13 cellular contexts compared by ENCODE assay signal in the genomic region with DNA sequence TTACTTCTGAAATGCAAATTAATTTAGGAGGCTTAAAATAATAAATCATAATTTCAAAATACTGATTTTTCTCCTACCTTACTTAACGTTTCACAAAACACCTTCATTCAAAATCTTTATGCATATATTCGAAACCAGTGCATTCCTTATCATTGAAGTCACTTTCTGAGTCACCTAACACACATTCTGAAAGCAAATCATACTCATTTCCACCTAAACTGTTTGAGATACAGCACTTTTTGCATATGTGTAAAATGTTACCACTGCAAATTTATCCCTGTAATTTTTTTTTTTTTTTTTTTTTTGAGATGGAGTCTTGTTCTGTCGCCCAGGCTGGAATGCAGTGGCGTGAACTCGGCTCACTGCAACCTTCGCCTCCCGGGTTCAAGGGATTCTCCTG. TPM values are rescaled to one million over a fixed set of nuclear protein-coding genes. Genes with fewer than 3 reads are reported as not detected.
DNase-seq lines count a peak whose midpoint lies in the region; ATAC-seq, FAIRE-seq and TF ChIP-seq lines count a peak whose summit lies in the region.
"Had no signal": no experiment of that assay in that cellular context is flagged by ENCODE, and none has a peak within 500 bp of the region (broad histone marks: within the 10 kb centered on the region; RNA-seq: fewer than 3 reads in every experiment).

No MANE protein-coding gene starts in this region.

- H3K36me3 Mint-ChIP-seq in progenitor cell of endocrine pancreas (ENCODE audit: insufficient read depth), result peaks cover 19% of the 10 kb centered on the region

- TF ChIP-seq POLR2A in GM12878 (IDR thresholded peaks at IDR 0.05; ENCODE audit: low read depth, low read length), result no peak

- no peak overlapping the region for H3K4me3 ChIP-seq in GM12878
- H3K4me3 ChIP-seq in retinal pigment epithelial cell (ENCODE audit: low read length), result no peak overlapping the region
- H3K4me3 ChIP-seq: cardiac muscle cell, mucosa of descending colon had no signal

- 30% methylated on average over 7 of the region's 7 CpGs for WGBS in GM12878 (ENCODE audit: insufficient coverage, insufficient replicate concordance, low lambda C conversion rate, missing lambda C conversion rate)

- H3K79me2 ChIP-seq in GM12878 (ENCODE audit: control insufficient read depth, insufficient read depth, low read length), result peaks cover 5% of the 10 kb centered on the region

- no peak overlapping the region for H3K27ac Mint-ChIP-seq in progenitor cell of endocrine pancreas

- DNase-seq in activated CD4-positive, CD25-positive, alpha-beta regulatory T cell treated with anti-CD3 and anti-CD28 coated beads, Interleukin-2, amount 50 U/mL, for 72 hours, result no peak
- DNase-seq in HPDE6-E6E7 (ENCODE audit: extremely low spot score), result peak; percentile 37
- no peak for DNase-seq in GM12878 (ENCODE audit: low read depth, low spot score)
- peak; percentile 20 for DNase-seq in retinal pigment epithelial cell (ENCODE audit: low read depth)
- DNase-seq in progenitor cell of endocrine pancreas (ENCODE audit: low spot score, unreplicated experiment), result no peak
- no peak for DNase-seq in NCI-H446 (lab: John Stamatoyannopoulos, UW)
- no peak for DNase-seq in inferior parietal cortex (ENCODE audit: extremely low spot score)
- DNase-seq: activated CD8-positive, alpha-beta memory T cell treated with anti-CD3 and anti-CD28 coated beads for 24 hours; mucosa of descending colon; NCI-H2171 treated with DMSO at 0.1 percent for 48 hours had no signal

- RAD21 ChIA-PET in GM12878 (lab: Charles Lee; ENCODE audit: unreplicated experiment), result interaction anchor here (1.0 kb wide), 1 partner anchor 13 kb away, joined by 3 read pairs; no protein-coding TSS in a partner anchor

- peak; percentile 75 to 82 for ATAC-seq in activated CD4-positive, CD25-positive, alpha-beta regulatory T cell treated with anti-CD3 and anti-CD28 coated beads, Interleukin-2, amount 50 U/mL, for 24 hours
- ATAC-seq in GM12878, result peak; percentile 53; the same call in 2 of the 3 replicates
- ATAC-seq: mucosa of descending colon had no signal

- H3K27me3 ChIP-seq in GM12878 (replicated peaks in 1 of 2; ENCODE audit: control insufficient read depth in 2 of 2, insufficient read depth in 2 of 2, low read length in 1 of 2), result no peaks in the 10 kb centered on the region
- H3K27me3 ChIP-seq: cardiac muscle cell had no signal

- peaks cover 0 to 9% of the 10 kb centered on the region in 2 experiments; a peak in 3 of 4 replicates for H3K36me3 ChIP-seq in GM12878 (ENCODE audit: control insufficient read depth in 2 of 2, insufficient read depth in 2 of 2, low read length in 1 of 2)

- CTCF ChIA-PET in GM12878 (lab: Yijun Ruan, JAX), result no interaction called here

- no peak for TF ChIP-seq RAD21 in GM12878 (IDR thresholded peaks at IDR 0.05; ENCODE audit: insufficient read depth, low read depth, low read length)

- no peak for TF ChIP-seq CTCF in GM12878 (IDR thresholded peaks at IDR 0.05 in 2 of 3, conservative IDR thresholded peaks at IDR 0.05 in 1 of 3; ENCODE audit: control insufficient read depth in 2 of 3, extremely low read depth in 1 of 3, insufficient read depth in 1 of 3, low read depth in 3 of 3, low read length in 3 of 3)
- no peak for TF ChIP-seq CTCF in retinal pigment epithelial cell (conservative IDR thresholded peaks at IDR 0.05; ENCODE audit: low read depth, low read length)
- TF ChIP-seq CTCF in progenitor cell of endocrine pancreas (IDR thresholded peaks at IDR 0.05; ENCODE audit: unreplicated experiment), result no peak

- BruUV-seq in GM12878 (replicated peaks; lab: Mats Ljungman, UMichigan), result no TSS peak

- no peaks in the 10 kb centered on the region for H4K20me1 ChIP-seq in GM12878 (ENCODE audit: control insufficient read depth, insufficient read depth)

- H3K27me3 Mint-ChIP-seq in progenitor cell of endocrine pancreas, result no peaks in the 10 kb centered on the region

- H3K9me3 Mint-ChIP-seq in progenitor cell of endocrine pancreas (ENCODE audit: low read depth), result peaks cover 3% of the 10 kb centered on the region

- SMC1A ChIA-PET in GM12878 (lab: Charles Lee; ENCODE audit: uncharacterized antibody, unreplicated experiment), result no interaction called here

- no peaks in the 10 kb centered on the region for H3K9me3 ChIP-seq in GM12878 (replicated peaks; ENCODE audit: control insufficient read depth, insufficient read depth, low read length)
- H3K9me3 ChIP-seq: mucosa of descending colon had no signal

- FAIRE-seq in GM12878 (lab: Jason Lieb, UNC), result peak; percentile 23

- no peak overlapping the region for H3K4me3 Mint-ChIP-seq in progenitor cell of endocrine pancreas (ENCODE audit: low read depth)

- peaks cover 6% of the 10 kb centered on the region; the same call in 1 of the 2 replicates for H3K4me1 ChIP-seq in GM12878 (ENCODE audit: control insufficient read depth, insufficient read depth, low read length)

- H3K4me2 ChIP-seq in GM12878 (ENCODE audit: control insufficient read depth, insufficient read depth), result peak overlapping the region; percentile 62; the same call in 1 of the 2 replicates

- in situ Hi-C loops in GM12878 (cut with MboI), result no loop called here

- no peak overlapping the region for H3K9ac ChIP-seq in GM12878 (ENCODE audit: control insufficient read depth, insufficient read depth, low read length)

- intact Hi-C loops in GM12878 (cut with micrococcal nuclease; ENCODE audit: unreplicated experiment), result no loop called here

- H3K4me1 Mint-ChIP-seq in progenitor cell of endocrine pancreas (ENCODE audit: low read depth), result no peaks in the 10 kb centered on the region

- H2AFZ ChIP-seq in GM12878 (ENCODE audit: control insufficient read depth, low read depth, low read length), result no peak overlapping the region

- TF ChIP-seq EP300 in GM12878 (IDR thresholded peaks at IDR 0.05; ENCODE audit: borderline replicate concordance in 1 of 2, control insufficient read depth in 1 of 2, low read depth in 2 of 2, low read length in 2 of 2), result peak in 1 of 2 experiments; percentile 21; a peak in 1 of 4 replicates

- POLR2A ChIA-PET in GM12878 (lab: Charles Lee), result no interaction called here

- no peak overlapping the region for H3K27ac ChIP-seq in GM12878 (ENCODE audit: control insufficient read depth, insufficient read depth)
- H3K27ac ChIP-seq: 22Rv1, cardiac muscle cell had no signal

TF ChIP-seq in GM12878, 131 proteins besides CTCF, POLR2A, EP300 and RAD21 (continues in another document):
- TF ChIP-seq IKZF2 (IDR thresholded peaks at IDR 0.05), result peak in 1 of 2 experiments; percentile 34; a peak in 2 of 4 replicates
- TF ChIP-seq NFIC (IDR thresholded peaks at IDR 0.05; ENCODE audit: low read depth, low read length), result peak; percentile 76
- TF ChIP-seq CBX3 (IDR thresholded peaks at IDR 0.05; ENCODE audit: borderline replicate concordance, low read depth), result no peak
- TF ChIP-seq BRCA1 (IDR thresholded peaks at IDR 0.05; ENCODE audit: low read depth, low read length), result no peak
- peak; percentile 55; the same call in 1 of the 2 replicates for TF ChIP-seq RUNX3 (IDR thresholded peaks at IDR 0.05; ENCODE audit: low read length)
- TF ChIP-seq SRF (IDR thresholded peaks at IDR 0.05; ENCODE audit: low read depth in 2 of 2, low read length in 2 of 2), result 0 out of 4 replicates have a peak, but pooled peaks of 1 of the 2 experiments have one; percentile 27
- peak; percentile 89; the same call in 1 of the 2 replicates for TF ChIP-seq IRF4 (IDR thresholded peaks at IDR 0.05; ENCODE audit: low read depth, low read length)

RNA-seq across cellular contexts. Expression of a gene that starts 15.7 kb away (rescaled TPM):
- total RNA-seq in GM12878 (2013; cell fraction: nucleolus; rRNA removed), result 67.3 and 69.4 TPM in 2 replicates
- total RNA-seq in GM12878 (2014; rRNA removed) (18.9 and 21.5 TPM in 2 replicates), GM12878 (2014; rRNA removed; fragmentation: Illumina TruSeq; extraction: Trizol) (26.3 and 28.2 TPM in 2 replicates), GM12878 (2021) (42.0 and 43.0 TPM in 2 replicates), progenitor cell of endocrine pancreas (49.6 and 56.4 TPM in 2 replicates)
- 19.5 TPM for polyA plus RNA-seq in GM12878 (2011; ENCODE audit: low read depth)
- polyA plus RNA-seq in GM12878 (2011; rRNA removed) (17.8 and 24.6 TPM in 2 replicates), GM12878 (2014; fragmentation: Illumina TruSeq; extraction: Trizol) (46.4 and 60.6 TPM in 2 replicates), GM12878 (2014; fragmentation: Nextera tagmentation; extraction: Ambion mirVana) (10 to 100 TPM; 13.9 to 19.7 TPM), GM12878 (2014; rRNA removed) (20.8 and 24.9 TPM in 2 replicates), GM12878 (2016; fragmentation: Nextera tagmentation; extraction: Ambion mirVana) (10 to 100 TPM; 11.4 to 15.4 TPM)
- polyA plus RNA-seq in GM12878 (2011; cell fraction: cytosol; rRNA removed), result 7.8 and 16.4 TPM in 2 replicates
- 15.9 and 18.8 TPM in 2 replicates for polyA plus RNA-seq in GM12878 (2011; cell fraction: nucleus; rRNA removed)
- polyA plus RNA-seq in GM12878 (2012), result 29.4 and 29.8 TPM in 2 replicates
- polyA minus RNA-seq in GM12878 (2011; rRNA and poly(A)+ RNA removed), result 14.6 and 15.8 TPM in 2 replicates
- 5.7 and 11.4 TPM in 2 replicates for polyA minus RNA-seq in GM12878 (2011; cell fraction: cytosol; rRNA and poly(A)+ RNA removed)
- 8.7 and 12.8 TPM in 2 replicates for polyA minus RNA-seq in GM12878 (2011; cell fraction: nucleus; rRNA and poly(A)+ RNA removed)

RNA-seq across cellular contexts. Expression of a gene that starts 46.8 kb away (rescaled TPM):
- 13.5 and 14.6 TPM in 2 replicates for total RNA-seq in GM12878 (2013; cell fraction: nucleolus; rRNA removed)
- 1.6 and 2.1 TPM in 2 replicates for total RNA-seq in GM12878 (2014; rRNA removed)
- 1.8 and 2.0 TPM in 2 replicates for total RNA-seq in GM12878 (2014; rRNA removed; fragmentation: Illumina TruSeq; extraction: Trizol)
- total RNA-seq in GM12878 (2021), result 1.2 and 1.5 TPM in 2 replicates
- polyA plus RNA-seq in GM12878 (2011; ENCODE audit: low read depth), result 1.1 TPM
- 2.1 and 3.2 TPM in 2 replicates for polyA plus RNA-seq in GM12878 (2011; rRNA removed)
- polyA plus RNA-seq in GM12878 (2011; cell fraction: cytosol; rRNA removed), result 1.1 and 1.2 TPM in 2 replicates
- polyA plus RNA-seq in GM12878 (2011; cell fraction: nucleus; rRNA removed), result 6.6 and 7.3 TPM in 2 replicates
- polyA plus RNA-seq in GM12878 (2012), result 0.97 and 1.8 TPM in 2 replicates
- polyA plus RNA-seq in GM12878 (2014; fragmentation: Illumina TruSeq; extraction: Trizol), result 1.5 TPM in 2 replicates
- polyA plus RNA-seq in GM12878 (2014; fragmentation: Nextera tagmentation; extraction: Ambion mirVana), result under 1 TPM; 0.39 to 0.84 TPM
- polyA plus RNA-seq in GM12878 (2014; rRNA removed), result 1.9 and 2.5 TPM in 2 replicates
- under 1 TPM; 0.06 to 0.59 TPM for polyA plus RNA-seq in GM12878 (2016; fragmentation: Nextera tagmentation; extraction: Ambion mirVana)
- polyA minus RNA-seq in GM12878 (2011; rRNA and poly(A)+ RNA removed), result 2.0 and 3.8 TPM in 2 replicates
- not detected in 2 replicates for polyA minus RNA-seq in GM12878 (2011; cell fraction: cytosol; rRNA and poly(A)+ RNA removed)
- polyA minus RNA-seq in GM12878 (2011; cell fraction: nucleus; rRNA and poly(A)+ RNA removed), result 3.3 and 4.3 TPM in 2 replicates
- 4.2 and 5.1 TPM in 2 replicates for total RNA-seq in progenitor cell of endocrine pancreas

Comparison
In these comparisons a context has a peak if more than half of its experiments do, and no peak if none do; other contexts are left out.
1. DNase-seq: peak in HPDE6-E6E7 (single experiment) and retinal pigment epithelial cell (single experiment); none in activated CD4-positive, CD25-positive, alpha-beta regulatory T cell treated with anti-CD3 and anti-CD28 coated beads, Interleukin-2, amount 50 U/mL, for 72 hours (single experiment), GM12878 (single experiment), progenitor cell of endocrine pancreas (single experiment), NCI-H446 (0 of 2) and inferior parietal cortex (single experiment).